Comparison of ENCODE assay signal across 8 cellular contexts in the genomic region with DNA sequence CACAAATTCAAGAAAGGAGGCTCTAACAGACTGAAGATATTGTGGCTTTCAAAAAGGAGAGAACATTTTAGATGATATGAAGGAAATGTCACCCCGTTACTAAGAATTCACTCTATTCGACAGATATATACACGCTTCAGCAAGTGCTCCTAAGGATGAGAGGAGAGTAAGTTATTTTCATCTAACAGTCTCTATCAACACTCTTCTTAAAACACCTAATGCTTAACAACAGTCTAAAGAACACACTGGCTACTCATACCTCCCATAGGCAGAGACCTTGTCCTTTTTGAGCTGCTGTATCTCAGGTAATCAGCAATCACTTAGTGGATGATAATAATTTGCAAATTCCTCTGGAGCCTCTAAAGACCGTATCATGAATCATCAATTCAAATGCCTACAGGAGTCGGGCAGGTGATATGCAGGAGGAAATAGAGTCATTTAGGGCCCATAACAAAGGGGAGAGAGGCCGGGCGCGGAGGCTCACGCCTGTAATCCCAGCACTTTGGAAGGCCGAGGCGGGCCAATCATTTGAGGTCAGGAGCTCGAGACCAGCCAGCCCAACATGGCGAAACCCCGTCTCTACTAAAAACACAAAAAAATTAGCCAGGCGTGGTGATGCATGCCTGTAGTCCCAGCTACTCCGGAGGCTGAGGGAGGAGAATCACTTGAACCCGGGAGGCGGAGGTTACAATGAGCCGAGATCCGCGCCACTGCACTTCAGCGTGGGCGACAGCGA. TPM values are rescaled to one million over a fixed set of nuclear protein-coding genes. Genes with fewer than 3 reads are reported as not detected.
DNase-seq lines count a peak whose midpoint lies in the region; ATAC-seq and TF ChIP-seq lines count a peak whose summit lies in the region.

No MANE protein-coding gene starts in this region.

- H3K4me1 Mint-ChIP-seq in CD8-positive, alpha-beta T cell (ENCODE audit: low read depth) = peaks cover 52% of the 10 kb centered on the region
- H3K4me1 Mint-ChIP-seq in IgD-negative memory B cell = peaks cover 23 to 39% (median 31%) of the 10 kb centered on the region in 3 donors

- no peaks in the 10 kb centered on the region for H3K27me3 Mint-ChIP-seq in CD8-positive, alpha-beta T cell (ENCODE audit: low read depth)
- H3K27me3 Mint-ChIP-seq in IgD-negative memory B cell = no peaks in the 10 kb centered on the region

- H3K79me2 ChIP-seq in parathyroid adenoma = no peaks in the 10 kb centered on the region

- H3K36me3 ChIP-seq in CD8-positive, alpha-beta T cell (ENCODE audit: insufficient read depth, low read length) = no peaks in the 10 kb centered on the region
- no peaks in the 10 kb centered on the region for H3K36me3 ChIP-seq in parathyroid adenoma (ENCODE audit: control insufficient read depth, insufficient read depth, low read length)

- peak overlapping the region; percentile 96 for H3K27ac Mint-ChIP-seq in CD8-positive, alpha-beta T cell
- H3K27ac Mint-ChIP-seq in IgD-negative memory B cell = peak overlapping the region; percentile 84 to 99 (median 95)

- intact Hi-C loops in CD8-positive, alpha-beta T cell (cut with DNase I, micrococcal nuclease) = loop anchor here (1.0 to 10.0 kb wide), 14 partner anchors 18 to 896 kb away; a partner anchor contains a TSS

- peak in 1 of 7 experiments; percentile 7 for DNase-seq in CD8-positive, alpha-beta T cell
- peak; percentile 22 for DNase-seq in activated CD8-positive, alpha-beta memory T cell treated with anti-CD3 and anti-CD28 coated beads, Interleukin-2, amount 50 U/mL, for 4 hours
- DNase-seq in fibroblast of villous mesenchyme (ENCODE audit: low read depth) (no peak), GM13976 (ENCODE audit: low spot score) (no peak), GM10248 (ENCODE audit: extremely low spot score) (no peak)

- no peaks in the 10 kb centered on the region for H3K9me3 Mint-ChIP-seq in CD8-positive, alpha-beta T cell
- H3K9me3 Mint-ChIP-seq in IgD-negative memory B cell = no peaks in the 10 kb centered on the region

- peak overlapping the region; percentile 48 for H2AFZ ChIP-seq in parathyroid adenoma

- peaks cover 27% of the 10 kb centered on the region for H3K4me1 ChIP-seq in CD8-positive, alpha-beta T cell (ENCODE audit: insufficient read depth, low read length)
- no peaks in the 10 kb centered on the region for H3K4me1 ChIP-seq in parathyroid adenoma

- H3K4me3 ChIP-seq in CD8-positive, alpha-beta T cell (ENCODE audit: low read depth, low read length) = peak overlapping the region; percentile 81
- H3K4me3 ChIP-seq in fibroblast of villous mesenchyme (ENCODE audit: low read depth, low read length) (peak overlapping the region; percentile 69), parathyroid adenoma (ENCODE audit: low read depth, low read length) (peak overlapping the region; percentile 91)

- POLR2A ChIA-PET in CD8-positive, alpha-beta T cell (lab: Charles Lee) = interaction anchor here (0.7 to 2.3 kb wide), 7 partner anchors 12 to 280 kb away, joined by 3 to 18 read pairs (median 7); a partner anchor contains a TSS
- POLR2A ChIA-PET in GM10248 (lab: Yijun Ruan, JAX) = interaction anchor here (0.6 kb wide), 1 partner anchor 373 kb away, joined by 4 read pairs; no protein-coding TSS in a partner anchor

- no peak overlapping the region for H3K9ac ChIP-seq in parathyroid adenoma

- in situ Hi-C loops in GM13976 (cut with MboI; ENCODE audit: low sequenced_read_pairs, unreplicated experiment) = no loop called here

- peak; percentile 0 for ATAC-seq in CD8-positive, alpha-beta T cell
- ATAC-seq in GM19467 (IDR thresholded peaks at IDR 0.05; ENCODE audit: unreplicated experiment) = peak; percentile 10

- H3K27ac ChIP-seq in CD8-positive, alpha-beta T cell (ENCODE audit: low read depth, low read length) = peak overlapping the region; percentile 77
- H3K27ac ChIP-seq in parathyroid adenoma = peak overlapping the region; percentile 88

- CTCF ChIA-PET in CD8-positive, alpha-beta T cell (lab: Charles Lee) = interaction anchor here (0.6 to 2.7 kb wide), 8 partner anchors 12 to 471 kb away, joined by 3 to 14 read pairs (median 6); a partner anchor contains a TSS
- CTCF ChIA-PET in GM10248 (lab: Yijun Ruan, JAX) = interaction anchor here (1.1 to 4.8 kb wide), 9 partner anchors 12 to 305 kb away, joined by 3 to 36 read pairs (median 6); a partner anchor contains a TSS

- no peaks in the 10 kb centered on the region for H3K27me3 ChIP-seq in CD8-positive, alpha-beta T cell (ENCODE audit: insufficient read depth, low read length)
- H3K27me3 ChIP-seq in parathyroid adenoma (ENCODE audit: control insufficient read depth, insufficient read depth, low read length) = no peaks in the 10 kb centered on the region

- no peak for TF ChIP-seq CTCF in CD8-positive, alpha-beta T cell (IDR thresholded peaks at IDR 0.05)
- TF ChIP-seq CTCF in fibroblast of villous mesenchyme (IDR thresholded peaks at IDR 0.05; ENCODE audit: insufficient read depth, low read depth, low read length) (no peak), parathyroid adenoma (IDR thresholded peaks at IDR 0.05) (no peak), GM13976 (IDR thresholded peaks at IDR 0.05; ENCODE audit: borderline replicate concordance, control extremely low read depth, extremely low read depth, insufficient read depth, missing control alignments) (no peak), GM10248 (IDR thresholded peaks at IDR 0.05; ENCODE audit: control extremely low read depth, extremely low read depth, low read depth, missing control alignments) (no peak)

- peak overlapping the region; percentile 99 for H3K4me3 Mint-ChIP-seq in CD8-positive, alpha-beta T cell
- H3K4me3 Mint-ChIP-seq in IgD-negative memory B cell = peak overlapping the region; percentile 97 to 100 (median 99)

- no peaks in the 10 kb centered on the region for H3K9me3 ChIP-seq in CD8-positive, alpha-beta T cell (ENCODE audit: low read length)
- no peaks in the 10 kb centered on the region for H3K9me3 ChIP-seq in parathyroid adenoma (ENCODE audit: control insufficient read depth, low read length)

- H3K4me2 ChIP-seq in parathyroid adenoma (ENCODE audit: low read length) = peak overlapping the region; percentile 69

- peaks cover 11% of the 10 kb centered on the region for H3K36me3 Mint-ChIP-seq in CD8-positive, alpha-beta T cell
- peaks cover 2% of the 10 kb centered on the region for H3K36me3 Mint-ChIP-seq in IgD-negative memory B cell

RNA-seq across cellular contexts. Expression of a gene that starts 1.3 kb away (rescaled TPM):
- total RNA-seq in CD8-positive, alpha-beta T cell = 1 to 10 TPM; 3.0 to 4.0 TPM
- 20.5 TPM for polyA plus RNA-seq in IgD-negative memory B cell
- total RNA-seq in fibroblast of villous mesenchyme = 29.3 and 55.3 TPM in 2 replicates

RNA-seq across cellular contexts. Expression of a gene that starts 45.2 kb away (rescaled TPM):
- 100 to 1,000 TPM in 1 of 2 experiments, 10 to 100 TPM in 1; 96.8 to 112 TPM for total RNA-seq in CD8-positive, alpha-beta T cell
- 32.7 TPM for polyA plus RNA-seq in IgD-negative memory B cell
- total RNA-seq in fibroblast of villous mesenchyme = 30.3 and 57.0 TPM in 2 replicates
